Comparison of ENCODE assay signal across 25 cellular contexts in genomic region chr9:71025728-71026127, GRCh38.
DNase-seq lines count a peak whose midpoint lies in the region; ATAC-seq, FAIRE-seq and TF ChIP-seq lines count a peak whose summit lies in the region.
"Had no signal": no experiment of that assay in that cellular context is flagged by ENCODE, and none has a peak within 500 bp of the region (broad histone marks: within the 10 kb centered on the region; RNA-seq: fewer than 3 reads in every experiment).

No MANE protein-coding gene starts in this region.

- no peak overlapping the region for H3K9ac ChIP-seq in Karpas-422 (ENCODE audit: low read length)
- H3K9ac ChIP-seq in kidney (ENCODE audit: low read length in 2 of 2), result no peak overlapping the region
- H3K9ac ChIP-seq: BLaER1, GM23248 had no signal

- ATAC-seq in sciatic nerve, result peak; percentile 17
- ATAC-seq in HG02870 (IDR thresholded peaks at IDR 0.05; ENCODE audit: unreplicated experiment), result no peak
- ATAC-seq in GM21576 (IDR thresholded peaks at IDR 0.05; ENCODE audit: unreplicated experiment), result no peak

- no peaks in the 10 kb centered on the region for H3K27me3 ChIP-seq in Karpas-422 (ENCODE audit: low read length)
- H3K27me3 ChIP-seq: BLaER1 had no signal

- no peak overlapping the region for H3K27ac ChIP-seq in Karpas-422 (ENCODE audit: low read length)
- no peak overlapping the region for H3K27ac ChIP-seq in kidney (ENCODE audit: low read depth in 2 of 2, low read length in 2 of 2)
- H3K27ac ChIP-seq: 22Rv1, BLaER1, C4-2B, GM23248 had no signal

- H3K36me3 ChIP-seq in Karpas-422 (ENCODE audit: insufficient read depth, low read length), result no peaks in the 10 kb centered on the region
- H3K36me3 ChIP-seq in kidney (ENCODE audit: control insufficient read depth in 1 of 2, insufficient read depth in 2 of 2, low read length in 2 of 2), result no peaks in the 10 kb centered on the region
- H3K36me3 ChIP-seq: BLaER1 had no signal

- H3K9me2 ChIP-seq in Karpas-422 (replicated peaks; ENCODE audit: insufficient read depth, low read length), result no peaks in the 10 kb centered on the region

- no peak for FAIRE-seq in kidney (lab: Jason Lieb, UNC)
- FAIRE-seq: A204.1, D721Med, GM12891, GM18507, H1 had no signal

- H3K4me1 ChIP-seq in Karpas-422 (ENCODE audit: low read length), result peaks cover 7% of the 10 kb centered on the region
- no peaks in the 10 kb centered on the region for H3K4me1 ChIP-seq in kidney (ENCODE audit: control insufficient read depth in 1 of 2, insufficient read depth in 1 of 2, low read depth in 1 of 2, low read length in 2 of 2)
- H3K4me1 ChIP-seq: BLaER1 had no signal

- H3K4me2 ChIP-seq in Karpas-422 (ENCODE audit: low read depth, low read length, poor library complexity, severe bottlenecking), result no peak overlapping the region
- H3K4me2 ChIP-seq: BLaER1 had no signal

- H4K20me1 ChIP-seq in Karpas-422 (ENCODE audit: insufficient read depth, low read depth, low read length), result no peaks in the 10 kb centered on the region
- H4K20me1 ChIP-seq: BLaER1 had no signal

- intact Hi-C loops in kidney (cut with DNase I), result no loop called here
- intact Hi-C loops in sciatic nerve (cut with DNase I), result no loop called here

- H3K9me3 ChIP-seq in Karpas-422 (ENCODE audit: low read length) (no peaks in the 10 kb centered on the region), kidney (ENCODE audit: control insufficient read depth in 1 of 2, low read length in 2 of 2) (no peaks in the 10 kb centered on the region)
- H3K9me3 ChIP-seq: BLaER1 had no signal

- no peaks in the 10 kb centered on the region for H3K79me2 ChIP-seq in Karpas-422 (ENCODE audit: low read length)

- DNase-seq in DMS 273 (lab: John Stamatoyannopoulos, UW; ENCODE audit: unreplicated experiment), result peak; percentile 19
- no peak for DNase-seq in DMS 273 treated with DMSO at 0.1 percent for 48 hours (lab: John Stamatoyannopoulos, UW)
- peak; percentile 41 for DNase-seq in Karpas-422
- DNase-seq in kidney, result peak; percentile 14
- DNase-seq in sciatic nerve (ENCODE audit: low spot score), result no peak
- no peak for DNase-seq in ecto neural progenitor cell (ENCODE audit: low spot score)
- DNase-seq: CD4-positive, CD25-positive, alpha-beta regulatory T cell; CD8-positive, alpha-beta memory T cell; DMS153; DND-41; EL; GF-D8; GM23248; H7; HCEC 1CT had no signal

- H3K4me3 ChIP-seq in Karpas-422 (ENCODE audit: low read length) (no peak overlapping the region), kidney (ENCODE audit: low read length in 2 of 2) (no peak overlapping the region)
- H3K4me3 ChIP-seq: BLaER1, GM23248 had no signal

- TF ChIP-seq CTCF in kidney (IDR thresholded peaks at IDR 0.05; ENCODE audit: borderline replicate concordance, extremely low read depth, insufficient read depth), result no peak

- H2AFZ ChIP-seq in Karpas-422 (ENCODE audit: low read length), result no peak overlapping the region
- H2AFZ ChIP-seq: GM23248 had no signal

Comparison
In these comparisons a context has a peak if more than half of its experiments do, and no peak if none do; other contexts are left out.
1. DNase-seq: peak in DMS 273 (single experiment), Karpas-422 (single experiment) and kidney (single experiment); none in DMS 273 treated with DMSO at 0.1 percent for 48 hours (single experiment), sciatic nerve (single experiment) and ecto neural progenitor cell (single experiment).